7 cellular contexts compared by ENCODE assay signal in the genomic region with DNA sequence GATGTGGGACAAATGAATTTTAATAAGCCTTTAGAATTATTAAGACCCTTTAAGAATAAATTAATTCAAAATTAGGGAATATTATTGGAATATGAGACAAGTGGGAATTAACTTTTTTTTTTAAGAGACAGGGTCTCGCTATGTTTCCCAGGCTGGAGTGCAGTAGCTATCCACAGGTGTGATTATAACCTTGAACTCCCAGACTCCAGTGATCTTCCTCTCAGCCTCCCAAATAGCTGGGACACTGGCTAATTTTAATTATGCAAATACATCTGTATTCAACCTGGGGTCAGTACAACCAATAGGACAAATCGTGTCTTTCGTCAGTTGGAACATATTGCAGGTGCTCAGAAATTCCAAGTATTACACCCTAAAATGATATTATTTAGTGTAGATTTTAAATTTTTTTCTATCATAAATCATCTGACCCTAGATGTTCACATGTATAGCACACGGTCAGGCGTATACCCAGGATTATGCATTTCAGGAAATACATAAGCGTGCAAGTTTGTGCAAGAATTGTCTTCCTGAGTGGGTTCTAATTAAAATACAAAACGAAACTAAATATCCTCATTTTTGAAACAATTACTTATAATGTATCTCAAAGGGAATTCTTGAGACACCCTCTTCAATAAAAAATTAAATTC. TPM values are rescaled to one million over a fixed set of nuclear protein-coding genes. Genes with fewer than 3 reads are reported as not detected.
DNase-seq lines count a peak whose midpoint lies in the region; ATAC-seq and TF ChIP-seq lines count a peak whose summit lies in the region.

No MANE protein-coding gene starts in this region.

- 7 to 19% methylated on average over 7 of the region's 7 CpGs for WGBS in sigmoid colon, 2 donors

- no peak for ATAC-seq in PC-3
- ATAC-seq in GM19328 (IDR thresholded peaks at IDR 0.05; ENCODE audit: unreplicated experiment) = no peak

- DNase-seq in H7 (no peak), PC-3 (no peak), epithelial cell of proximal tubule (ENCODE audit: low read depth) (no peak), sigmoid colon (no peak), NCI-H187 treated with DMSO at 0.1 percent for 48 hours (lab: John Stamatoyannopoulos, UW) (no peak)
- no peak for DNase-seq in activated CD4-positive, CD25-positive, alpha-beta regulatory T cell (lab: John Stamatoyannopoulos, UW)

- POLR2A ChIA-PET in PC-3 (lab: Charles Lee; ENCODE audit: unreplicated experiment) = interaction anchor here (0.7 kb wide), 1 partner anchor 429 kb away, joined by 3 read pairs; no protein-coding TSS in a partner anchor

- H3K27me3 ChIP-seq in H7 (ENCODE audit: control insufficient read depth, insufficient read depth, low read length) (no peaks in the 10 kb centered on the region), PC-3 (ENCODE audit: low read length) (no peaks in the 10 kb centered on the region), sigmoid colon (no peaks in the 10 kb centered on the region)

- H3K4me3 ChIP-seq in H7 (ENCODE audit: insufficient read depth, low read depth, low read length) (peak overlapping the region; percentile 92), PC-3 (ENCODE audit: low read length) (peak overlapping the region; percentile 85), epithelial cell of proximal tubule (ENCODE audit: low read depth, low read length) (peak overlapping the region; percentile 76), sigmoid colon (peak overlapping the region; percentile 64 to 74 (median 68))

- H3K9me2 ChIP-seq in PC-3 (replicated peaks; ENCODE audit: low read length) = no peaks in the 10 kb centered on the region

- no peak for TF ChIP-seq EP300 in sigmoid colon (IDR thresholded peaks at IDR 0.05)

- H3K27ac ChIP-seq in PC-3 (ENCODE audit: low read length) (no peak overlapping the region), sigmoid colon (peak overlapping the region; percentile 89 to 97 (median 92))

- H3K36me3 ChIP-seq in H7 (replicated peaks; ENCODE audit: control insufficient read depth, insufficient read depth, low read length) = no peaks in the 10 kb centered on the region
- 0 out of 2 replicates have a peak, but pooled peaks cover 2% of the 10 kb centered on the region for H3K36me3 ChIP-seq in PC-3 (ENCODE audit: low read depth, low read length)
- no peaks in the 10 kb centered on the region for H3K36me3 ChIP-seq in sigmoid colon

- no peaks in the 10 kb centered on the region for H3F3A ChIP-seq in PC-3 (ENCODE audit: low read length, unreplicated experiment)

- no peak for TF ChIP-seq CTCF in PC-3 (conservative IDR thresholded peaks at IDR 0.05; ENCODE audit: low read depth, low read length)
- TF ChIP-seq CTCF in epithelial cell of proximal tubule (conservative IDR thresholded peaks at IDR 0.05; ENCODE audit: low read depth, low read length) = no peak
- TF ChIP-seq CTCF in sigmoid colon (IDR thresholded peaks at IDR 0.05) = no peak

- peak overlapping the region; percentile 93 for H3K9ac ChIP-seq in PC-3 (ENCODE audit: low read length)

- peaks cover 32% of the 10 kb centered on the region for H4K20me1 ChIP-seq in PC-3 (ENCODE audit: low read length)

- peak overlapping the region; percentile 88 for H3K4me2 ChIP-seq in PC-3 (ENCODE audit: low read length)

- H2AFZ ChIP-seq in PC-3 (ENCODE audit: low read length) = no peak overlapping the region

- intact Hi-C loops in PC-3 (cut with micrococcal nuclease) = no loop called here
- intact Hi-C loops in sigmoid colon (cut with DNase I) = loop anchor here (5.0 to 10.0 kb wide), 4 partner anchors 104 to 567 kb away; partner anchors contain the start of genes AVL9, FKBP9, KBTBD2 and LSM5

- H3K9me3 ChIP-seq in PC-3 (ENCODE audit: low read length) (peaks cover 5% of the 10 kb centered on the region; the same call in 1 of the 2 replicates), sigmoid colon (no peaks in the 10 kb centered on the region)

- peaks cover 61% of the 10 kb centered on the region for H3K79me2 ChIP-seq in PC-3 (ENCODE audit: low read length)

- TF ChIP-seq POLR2A in sigmoid colon (IDR thresholded peaks at IDR 0.05) = no peak

- CTCF ChIA-PET in PC-3 (lab: Charles Lee) = interaction anchor here (0.6 to 1.6 kb wide), 3 partner anchors 46 to 47 kb away, joined by 4 to 7 read pairs (median 7); partner anchors contain the start of gene RP9

- peaks cover 26% of the 10 kb centered on the region; the same call in 1 of the 2 replicates for H3K4me1 ChIP-seq in PC-3 (ENCODE audit: insufficient read depth, low read length)
- peaks cover 0 to 30% (median 17%) of the 10 kb centered on the region in 4 donors for H3K4me1 ChIP-seq in sigmoid colon

- BruUV-seq in PC-3 (replicated peaks; lab: Mats Ljungman, UMichigan) = TSS peak; percentile 47

RNA-seq across cellular contexts. Expression of gene NT5C3A, which starts 1.2 kb away (rescaled TPM):
- total RNA-seq in H7 (2014; rRNA removed; shearing (Covaris generic)) = 20.0 and 27.5 TPM in 2 replicates
- total RNA-seq in PC-3 (2014; rRNA removed) (34.3 and 35.0 TPM in 2 replicates), epithelial cell of proximal tubule (16.4 and 18.2 TPM in 2 replicates), sigmoid colon (10 to 100 TPM; 20.6 to 29.6 (median 28.0) TPM)
- polyA plus RNA-seq in sigmoid colon = 100 to 1,000 TPM in 1 of 3 donors, 10 to 100 TPM in 2; 86.5 to 270 (median 96.1) TPM

RNA-seq across cellular contexts. Expression of gene RP9, which starts 47.8 kb away (rescaled TPM):
- 12.1 and 13.3 TPM in 2 replicates for total RNA-seq in H7 (2014; rRNA removed; shearing (Covaris generic))
- total RNA-seq in PC-3 (2014; rRNA removed) (24.6 and 33.9 TPM in 2 replicates), epithelial cell of proximal tubule (9.5 and 26.5 TPM in 2 replicates), sigmoid colon (10 to 100 TPM in 2 of 4 donors, 1 to 10 TPM in 2; 6.9 to 24.6 (median 9.2) TPM)
- 10 to 100 TPM in 2 of 3 donors, 1 to 10 TPM in 1; 6.6 to 15.5 (median 10.8) TPM for polyA plus RNA-seq in sigmoid colon
